ENCODE assay signal across 21 cellular contexts in the genomic region with DNA sequence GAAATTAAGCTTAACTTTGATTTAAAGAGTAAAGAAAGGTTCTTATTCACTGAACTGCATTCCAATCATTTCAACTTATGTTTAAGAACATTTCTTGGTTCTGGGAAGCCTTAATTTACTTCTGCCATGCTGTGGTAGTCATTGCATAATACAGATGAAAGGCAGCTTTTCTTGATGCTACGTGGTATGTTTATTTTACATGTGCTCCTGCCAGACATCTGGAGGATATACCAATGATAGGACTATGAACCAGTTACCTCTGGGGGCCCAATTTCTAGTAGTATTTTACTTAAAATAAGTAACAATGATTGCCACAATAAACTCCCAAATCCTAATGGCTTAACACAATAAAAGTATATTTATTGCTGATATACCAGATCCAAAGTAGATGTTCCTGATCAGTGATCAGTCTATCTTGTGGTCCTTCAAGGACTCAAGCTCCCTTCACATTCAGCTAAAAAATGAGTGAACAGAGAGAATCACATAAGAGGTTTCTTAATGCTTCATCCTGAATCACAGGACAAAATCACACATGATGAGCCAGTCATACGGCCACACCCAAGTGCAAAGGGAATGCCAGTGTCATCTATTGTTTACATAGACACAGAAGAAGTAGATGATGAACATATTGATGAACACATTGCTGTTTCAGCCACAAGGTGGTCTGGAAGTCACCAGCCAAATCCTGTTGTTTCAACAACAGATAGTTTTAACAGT. TPM values are rescaled to one million over a fixed set of nuclear protein-coding genes. Genes with fewer than 3 reads are reported as not detected.
DNase-seq lines count a peak whose midpoint lies in the region; ATAC-seq and TF ChIP-seq lines count a peak whose summit lies in the region.
"Had no signal": no experiment of that assay in that cellular context is flagged by ENCODE, and none has a peak within 500 bp of the region (broad histone marks: within the 10 kb centered on the region; RNA-seq: fewer than 3 reads in every experiment).

No MANE protein-coding gene starts in this region.

- 45% methylated on average over 2 of the region's 2 CpGs for WGBS in smooth muscle cell (ENCODE audit: low lambda C conversion rate)

- H4K20me1 ChIP-seq in smooth muscle cell (ENCODE audit: low read depth) (no peaks in the 10 kb centered on the region), OCI-LY7 (ENCODE audit: insufficient read depth, low read length) (no peaks in the 10 kb centered on the region)
- H4K20me1 ChIP-seq: BLaER1 treated with 17β-estradiol and CSF1 and Interleukin-3, amounts not matched to agents 10 nM and 100 nM had no signal

- H3K9me2 ChIP-seq in OCI-LY7 (ENCODE audit: insufficient read depth, low read length), result no peaks in the 10 kb centered on the region

- intact Hi-C loops in OCI-LY7 (cut with micrococcal nuclease; ENCODE audit: unreplicated experiment), result no loop called here

- no peak for ATAC-seq in HG03520 (IDR thresholded peaks at IDR 0.05; ENCODE audit: unreplicated experiment)
- ATAC-seq: activated CD8-positive, alpha-beta T cell treated with anti-CD3 and anti-CD28 coated beads, Interleukin-2, amount 10 ng/mL, durations not matched to agents 7 days and 5 days; activated naive CD8-positive, alpha-beta T cell treated with anti-CD3 and anti-CD28 coated beads, Interleukin-2, amount 50 U/mL, for 24 hours; naive thymus-derived CD4-positive, alpha-beta T cell; Right ventricle myocardium inferior; WTC11 had no signal

- H3K4me3 Mint-ChIP-seq in HFFc6, result no peak overlapping the region
- H3K4me3 Mint-ChIP-seq: activated CD8-positive, alpha-beta T cell treated with anti-CD3 and anti-CD28 coated beads, Interleukin-2, amount 10 ng/mL, durations not matched to agents 7 days and 5 days; activated naive CD8-positive, alpha-beta T cell treated with anti-CD3 and anti-CD28 coated beads, Interleukin-2, amount 50 U/mL, for 24 hours; activated T-helper 1 cell treated with anti-CD3 and anti-CD28 coated beads, Interleukin-12 subunit alpha, Interleukin-12 subunit beta, Interleukin-2, Interleukin-4 antibody, amounts not matched to agents 30 ng/mL and 10 ng/mL and 1 ng/mL, durations not matched to agents 14 hours and 24 hours and 36 hours; naive thymus-derived CD4-positive, alpha-beta T cell; WTC11 had no signal

- H3K9ac ChIP-seq in adipocyte (ENCODE audit: low read length) (no peak overlapping the region), smooth muscle cell (ENCODE audit: low read depth) (peak overlapping the region; percentile 43)
- H3K9ac ChIP-seq: BLaER1 treated with 17β-estradiol and CSF1 and Interleukin-3, amounts not matched to agents 10 nM and 100 nM had no signal

- no peak overlapping the region for H3K27ac Mint-ChIP-seq in HFFc6
- H3K27ac Mint-ChIP-seq: activated CD8-positive, alpha-beta T cell treated with anti-CD3 and anti-CD28 coated beads, Interleukin-2, amount 10 ng/mL, durations not matched to agents 7 days and 5 days; activated naive CD8-positive, alpha-beta T cell treated with anti-CD3 and anti-CD28 coated beads, Interleukin-2, amount 50 U/mL, for 24 hours; activated T-helper 1 cell treated with anti-CD3 and anti-CD28 coated beads, Interleukin-12 subunit alpha, Interleukin-12 subunit beta, Interleukin-2, Interleukin-4 antibody, amounts not matched to agents 30 ng/mL and 10 ng/mL and 1 ng/mL, durations not matched to agents 14 hours and 24 hours and 36 hours; naive thymus-derived CD4-positive, alpha-beta T cell; WTC11 had no signal

- peaks cover 7% of the 10 kb centered on the region for H3K4me1 Mint-ChIP-seq in HFFc6 (ENCODE audit: low read depth)
- H3K4me1 Mint-ChIP-seq: activated naive CD8-positive, alpha-beta T cell treated with anti-CD3 and anti-CD28 coated beads, Interleukin-2, amount 50 U/mL, for 24 hours had no signal

- peaks cover 15% of the 10 kb centered on the region for H3K9me3 Mint-ChIP-seq in HFFc6

- peaks cover 25% of the 10 kb centered on the region for H3K36me3 Mint-ChIP-seq in HFFc6 (ENCODE audit: low read depth)

- H3K36me3 ChIP-seq in adipocyte (ENCODE audit: control insufficient read depth, insufficient read depth, low read length, severe bottlenecking) (no peaks in the 10 kb centered on the region), smooth muscle cell (ENCODE audit: low read depth) (no peaks in the 10 kb centered on the region), OCI-LY7 (ENCODE audit: insufficient read depth, low read length) (no peaks in the 10 kb centered on the region)
- H3K36me3 ChIP-seq: HAP-1, prostate gland, thyroid gland had no signal

- CTCF ChIA-PET in OCI-LY7 (lab: Charles Lee; ENCODE audit: unreplicated experiment), result no interaction called here

- POLR2A ChIA-PET in OCI-LY7 (lab: Charles Lee), result interaction anchor here (0.5 to 0.6 kb wide), 2 partner anchors 118 to 1338 kb away, joined by 3 read pairs; no protein-coding TSS in a partner anchor

- H3K4me3 ChIP-seq in adipocyte (ENCODE audit: low read length), result no peak overlapping the region
- no peak overlapping the region for H3K4me3 ChIP-seq in fibroblast of mammary gland (ENCODE audit: control insufficient read depth, low read depth, low read length)
- H3K4me3 ChIP-seq in smooth muscle cell, result no peak overlapping the region
- H3K4me3 ChIP-seq in OCI-LY7 (ENCODE audit: low read depth, low read length, poor library complexity, severe bottlenecking), result no peak overlapping the region
- H3K4me3 ChIP-seq: BLaER1 treated with 17β-estradiol and CSF1 and Interleukin-3, amounts not matched to agents 10 nM and 100 nM; HAP-1; prostate gland; thyroid gland had no signal

- TF ChIP-seq CTCF in HFFc6 (IDR thresholded peaks at IDR 0.05), result peak; percentile 22; the same call in 1 of the 2 replicates
- TF ChIP-seq CTCF in fibroblast of mammary gland (conservative IDR thresholded peaks at IDR 0.05; ENCODE audit: control insufficient read depth, insufficient read depth, low read depth, low read length), result no peak
- no peak for TF ChIP-seq CTCF in smooth muscle cell (IDR thresholded peaks at IDR 0.05; ENCODE audit: borderline replicate concordance, insufficient read depth, poor library complexity, severe bottlenecking)
- no peak for TF ChIP-seq CTCF in OCI-LY7 (conservative IDR thresholded peaks at IDR 0.05; ENCODE audit: low read length)

- no peaks in the 10 kb centered on the region for H3K79me2 ChIP-seq in smooth muscle cell (ENCODE audit: low read depth)
- H3K79me2 ChIP-seq in OCI-LY7 (ENCODE audit: insufficient read depth, low read depth, low read length), result no peaks in the 10 kb centered on the region

- no TSS peak for BruUV-seq in OCI-LY7 (replicated peaks; lab: Mats Ljungman, UMichigan)

- H3K27ac ChIP-seq in smooth muscle cell (ENCODE audit: low read depth), result peak overlapping the region; percentile 70
- H3K27ac ChIP-seq in OCI-LY7 (ENCODE audit: low read depth, low read length, poor library complexity, severe bottlenecking), result no peak overlapping the region
- H3K27ac ChIP-seq: BLaER1 treated with 17β-estradiol and CSF1 and Interleukin-3, amounts not matched to agents 10 nM and 100 nM; prostate gland; thyroid gland had no signal

- H3K4me2 ChIP-seq in smooth muscle cell (peak overlapping the region; percentile 24), OCI-LY7 (ENCODE audit: low read length) (no peak overlapping the region)
- H3K4me2 ChIP-seq: BLaER1 treated with 17β-estradiol and CSF1 and Interleukin-3, amounts not matched to agents 10 nM and 100 nM had no signal

- H3F3A ChIP-seq in smooth muscle cell (ENCODE audit: low read depth), result peaks cover 3% of the 10 kb centered on the region

- H3K27me3 ChIP-seq in adipocyte (replicated peaks; ENCODE audit: control insufficient read depth, insufficient read depth, low read length), result no peaks in the 10 kb centered on the region
- no peaks in the 10 kb centered on the region for H3K27me3 ChIP-seq in smooth muscle cell (ENCODE audit: low read depth)
- H3K27me3 ChIP-seq: BLaER1 treated with 17β-estradiol and CSF1 and Interleukin-3, amounts not matched to agents 10 nM and 100 nM; thyroid gland had no signal

- no peaks in the 10 kb centered on the region for H3K27me3 Mint-ChIP-seq in HFFc6 (ENCODE audit: insufficient read depth)
- H3K27me3 Mint-ChIP-seq: activated naive CD8-positive, alpha-beta T cell treated with anti-CD3 and anti-CD28 coated beads, Interleukin-2, amount 50 U/mL, for 24 hours; naive thymus-derived CD4-positive, alpha-beta T cell had no signal

- H3K4me1 ChIP-seq in adipocyte (ENCODE audit: control insufficient read depth, insufficient read depth, low read length), result peaks cover 27% of the 10 kb centered on the region
- peaks cover 3% of the 10 kb centered on the region for H3K4me1 ChIP-seq in smooth muscle cell (ENCODE audit: low read depth)
- H3K4me1 ChIP-seq in OCI-LY7 (ENCODE audit: insufficient read depth, low read length, poor library complexity, severe bottlenecking), result no peaks in the 10 kb centered on the region
- H3K4me1 ChIP-seq: HAP-1, prostate gland, thyroid gland had no signal

- H2AFZ ChIP-seq in smooth muscle cell (ENCODE audit: low read depth), result peak overlapping the region; percentile 26
- no peak overlapping the region for H2AFZ ChIP-seq in OCI-LY7 (ENCODE audit: low read length)

- peaks cover 19% of the 10 kb centered on the region for H3K9me3 ChIP-seq in adipocyte (ENCODE audit: control insufficient read depth, low read length)
- no peaks in the 10 kb centered on the region for H3K9me3 ChIP-seq in smooth muscle cell (replicated peaks; ENCODE audit: low read depth)
- no peaks in the 10 kb centered on the region for H3K9me3 ChIP-seq in OCI-LY7 (ENCODE audit: low read length)
- H3K9me3 ChIP-seq: HAP-1, prostate gland, thyroid gland had no signal

- DNase-seq in HFFc6 (peak; percentile 26), adipocyte (ENCODE audit: low read depth) (peak; percentile 68), fibroblast of mammary gland (ENCODE audit: low read depth) (peak; percentile 87), smooth muscle cell (lab: John Stamatoyannopoulos, UW; ENCODE audit: unreplicated experiment) (no peak), OCI-LY7 (ENCODE audit: low spot score) (no peak), NCI-H1048 (lab: John Stamatoyannopoulos, UW) (no peak)
- DNase-seq: activated CD8-positive, alpha-beta T cell treated with anti-CD3 and anti-CD28 coated beads, Interleukin-2, amount 10 ng/mL, durations not matched to agents 7 days and 5 days; activated naive CD8-positive, alpha-beta T cell treated with anti-CD3 and anti-CD28 coated beads, Interleukin-2, amount 50 U/mL, for 24 hours; naive thymus-derived CD4-positive, alpha-beta T cell; NCI-H1694 treated with DMSO at 0.1 percent for 48 hours; NCI-H226; stimulated activated CD4-positive, alpha-beta T cell treated with anti-CD3 and anti-CD28 coated beads, Interleukin-12 subunit alpha, Interleukin-12 subunit beta, amount 100 ng/mL, for 4 hours; thyroid gland had no signal

RNA-seq across cellular contexts. Expression of a gene that starts 56.5 kb away (rescaled TPM):
- 100 to 1,000 TPM; 493 to 923 (median 550) TPM for total RNA-seq in HFFc6 (2021; fragmentation: NEBNext Ultra II Directional; extraction: Animal tissue kit (Norgen Biotek cat#: 25700))
- total RNA-seq in smooth muscle cell (1,180 and 1,197 TPM in 2 replicates), OCI-LY7 (2022) (0.36 TPM in 1 of 2 replicates, not detected in the other)
- 1,697 and 2,448 TPM in 2 replicates for polyA plus RNA-seq in smooth muscle cell
- total RNA-seq in OCI-LY7 (2014; rRNA removed; shearing (Covaris generic)), result not detected in 2 replicates
- total RNA-seq: activated CD8-positive, alpha-beta T cell treated with anti-CD3 and anti-CD28 coated beads, Interleukin-2, amount 10 ng/mL, durations not matched to agents 7 days and 5 days; activated T-helper 1 cell treated with anti-CD3 and anti-CD28 coated beads, Interleukin-12 subunit alpha, Interleukin-12 subunit beta, Interleukin-2, Interleukin-4 antibody, amounts not matched to agents 30 ng/mL and 10 ng/mL and 1 ng/mL, durations not matched to agents 14 hours and 24 hours and 36 hours; naive thymus-derived CD4-positive, alpha-beta T cell; T-helper 1 cell treated with Interleukin-12 subunit alpha and Interleukin-12 subunit beta and Interleukin-4 antibody, amounts not matched to agents 30 ng/mL and 1 ng/mL, for 36 hours had no signal
- polyA plus RNA-seq: naive thymus-derived CD4-positive, alpha-beta T cell had no signal

Comparison
In these comparisons a context has a peak if more than half of its experiments do, and no peak if none do; other contexts are left out.
1. DNase-seq: peak in HFFc6 (single experiment), adipocyte (single experiment) and fibroblast of mammary gland (single experiment); none in smooth muscle cell (single experiment), OCI-LY7 (single experiment) and NCI-H1048 (single experiment).
2. RNA of a gene that starts 56.5 kb away (total RNA-seq): 1,180 to 1,197 TPM in smooth muscle cell and 493 to 923 TPM in HFFc6; 0.36 TPM in OCI-LY7; every median in the first group is over 100 times any median in the second.